In the genomic region with DNA sequence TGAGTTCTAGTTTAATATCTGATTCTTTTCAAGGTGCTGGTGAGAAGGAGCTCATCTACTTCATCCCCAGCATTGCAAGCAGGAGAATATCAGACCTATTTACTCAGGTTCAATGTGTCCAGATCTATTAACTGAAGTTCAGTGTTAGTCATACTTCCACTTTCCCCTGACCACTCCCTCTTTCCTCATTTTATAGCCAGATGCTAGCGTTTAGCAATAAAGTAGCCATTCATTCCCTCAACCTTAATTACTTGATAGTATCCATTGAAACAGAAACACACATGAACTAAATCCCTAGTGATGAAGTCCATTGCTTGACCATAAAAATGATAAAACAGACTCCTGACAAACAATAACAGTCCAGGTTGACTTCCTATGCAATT, we compare ENCODE assay signal across 14 cellular contexts.
DNase-seq lines count a peak whose midpoint lies in the region; ATAC-seq and TF ChIP-seq lines count a peak whose summit lies in the region.
"Had no signal": no experiment of that assay in that cellular context is flagged by ENCODE, and none has a peak within 500 bp of the region (broad histone marks: within the 10 kb centered on the region; RNA-seq: fewer than 3 reads in every experiment).

No MANE protein-coding gene starts in this region.

- H3K27me3 Mint-ChIP-seq in activated T-helper 2 cell treated with anti-CD3 and anti-CD28 coated beads, Interferon-gamma antibody, Interleukin-2, Interleukin-4, amounts not matched to agents 10 μg/mL and 5 μg/mL and 100 μg/mL, durations not matched to agents 14 hours and 24 hours and 36 hours (ENCODE audit: low read depth): peaks cover 8% of the 10 kb centered on the region

- no peak overlapping the region for H3K27ac Mint-ChIP-seq in activated T-helper 2 cell treated with anti-CD3 and anti-CD28 coated beads, Interferon-gamma antibody, Interleukin-2, Interleukin-4, amounts not matched to agents 10 μg/mL and 5 μg/mL and 100 μg/mL, durations not matched to agents 14 hours and 24 hours and 36 hours

- ATAC-seq in HG02763 (IDR thresholded peaks at IDR 0.05; ENCODE audit: unreplicated experiment) (no peak), GM21381 (IDR thresholded peaks at IDR 0.05; ENCODE audit: unreplicated experiment) (no peak)

- H3K9me3 Mint-ChIP-seq in activated T-helper 2 cell treated with anti-CD3 and anti-CD28 coated beads, Interferon-gamma antibody, Interleukin-2, Interleukin-4, amounts not matched to agents 10 μg/mL and 5 μg/mL and 100 μg/mL, durations not matched to agents 14 hours and 24 hours and 36 hours: no peaks in the 10 kb centered on the region

- in situ Hi-C loops in astrocyte of the spinal cord (cut with HindIII; ENCODE audit: low sequenced_read_pairs): loop anchor here (10.0 kb wide), 1 partner anchor 385 kb away; no protein-coding TSS in a partner anchor

- H3K4me1 Mint-ChIP-seq in activated T-helper 2 cell treated with anti-CD3 and anti-CD28 coated beads, Interferon-gamma antibody, Interleukin-2, Interleukin-4, amounts not matched to agents 10 μg/mL and 5 μg/mL and 100 μg/mL, durations not matched to agents 14 hours and 24 hours and 36 hours (ENCODE audit: low read depth): peaks cover 10% of the 10 kb centered on the region

- DNase-seq in AG08395 (ENCODE audit: low spot score) (peak; percentile 44), HS-5 (ENCODE audit: low read depth) (peak; percentile 80), astrocyte of the spinal cord (ENCODE audit: low read depth, low spot score) (peak; percentile 61), glomerular visceral epithelial cell (ENCODE audit: extremely low spot score) (peak; percentile 29)
- no peak for DNase-seq in activated T-cell treated with anti-CD3 and anti-CD28 coated beads, Interleukin-2, amount 50 U/mL, for 1 hour
- DNase-seq in activated T-helper 2 cell treated with anti-CD3 and anti-CD28 coated beads, Interferon-gamma antibody, Interleukin-2, Interleukin-4, amounts not matched to agents 10 μg/mL and 5 μg/mL and 100 μg/mL, durations not matched to agents 14 hours and 24 hours and 36 hours (ENCODE audit: low spot score): no peak
- DNase-seq: effector CD8-positive, alpha-beta T cell; Right ventricle myocardium superior had no signal

- TF ChIP-seq CTCF in astrocyte of the spinal cord (IDR thresholded peaks at IDR 0.05; ENCODE audit: low read depth, low read length): no peak

- no peak overlapping the region for H3K4me3 ChIP-seq in astrocyte of the spinal cord (ENCODE audit: low read depth, low read length)
- H3K4me3 ChIP-seq: adrenal gland, BLaER1, pancreas, vagina had no signal

- H3K36me3 Mint-ChIP-seq in activated T-helper 2 cell treated with anti-CD3 and anti-CD28 coated beads, Interferon-gamma antibody, Interleukin-2, Interleukin-4, amounts not matched to agents 10 μg/mL and 5 μg/mL and 100 μg/mL, durations not matched to agents 14 hours and 24 hours and 36 hours (ENCODE audit: low read depth): no peaks in the 10 kb centered on the region

- H3K4me3 Mint-ChIP-seq in activated T-helper 2 cell treated with anti-CD3 and anti-CD28 coated beads, Interferon-gamma antibody, Interleukin-2, Interleukin-4, amounts not matched to agents 10 μg/mL and 5 μg/mL and 100 μg/mL, durations not matched to agents 14 hours and 24 hours and 36 hours (ENCODE audit: low read depth): no peak overlapping the region

- intact Hi-C loops in activated T-helper 2 cell treated with anti-CD3 and anti-CD28 coated beads, Interferon-gamma antibody, Interleukin-2, Interleukin-4, amounts not matched to agents 10 μg/mL and 5 μg/mL and 100 μg/mL, durations not matched to agents 14 hours and 24 hours and 36 hours (cut with micrococcal nuclease): loop anchor here (5.0 kb wide), 2 partner anchors 503 to 623 kb away; no protein-coding TSS in a partner anchor

Comparison
In these comparisons a context has a peak if more than half of its experiments do, and no peak if none do; other contexts are left out.
1. DNase-seq: peak in AG08395 (single experiment), HS-5 (single experiment), astrocyte of the spinal cord (single experiment) and glomerular visceral epithelial cell (single experiment); none in activated T-cell treated with anti-CD3 and anti-CD28 coated beads, Interleukin-2, amount 50 U/mL, for 1 hour (single experiment) and activated T-helper 2 cell treated with anti-CD3 and anti-CD28 coated beads, Interferon-gamma antibody, Interleukin-2, Interleukin-4, amounts not matched to agents 10 μg/mL and 5 μg/mL and 100 μg/mL, durations not matched to agents 14 hours and 24 hours and 36 hours (single experiment).